11 cellular contexts compared by ENCODE assay signal in the genomic region with DNA sequence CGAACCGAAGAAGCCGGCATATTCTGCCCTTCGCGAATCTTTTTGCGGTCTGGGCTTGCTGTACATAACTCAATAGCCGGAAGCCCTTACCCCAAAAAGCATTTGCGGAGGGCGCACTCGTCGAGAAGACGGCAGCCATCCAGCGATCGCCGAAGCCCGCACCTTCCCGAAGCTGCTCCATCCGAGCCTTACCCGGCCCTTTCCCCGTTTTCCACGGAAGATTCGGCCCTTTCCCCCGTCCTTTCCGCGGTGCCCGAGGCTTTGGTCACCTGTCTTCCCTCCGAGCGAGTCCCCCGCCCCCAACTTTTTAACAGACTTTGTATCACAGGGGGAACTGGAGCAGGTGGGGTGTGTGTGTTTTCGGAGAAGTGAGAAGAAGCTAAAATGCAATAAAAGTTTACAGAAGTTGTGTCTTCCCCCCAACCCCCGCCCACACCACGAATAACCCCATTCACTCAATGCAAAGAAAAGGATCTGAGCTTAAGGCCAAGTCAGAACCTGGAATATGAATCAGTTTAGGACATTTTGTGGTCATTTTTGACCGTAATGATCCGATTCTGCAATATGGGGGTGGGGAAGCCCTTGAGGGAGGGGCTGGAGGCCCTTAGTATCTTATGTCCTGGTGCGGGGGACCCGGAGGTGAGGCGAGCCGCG.
DNase-seq lines count a peak whose midpoint lies in the region; ATAC-seq and TF ChIP-seq lines count a peak whose summit lies in the region.
"Had no signal": no experiment of that assay in that cellular context is flagged by ENCODE, and none has a peak within 500 bp of the region (broad histone marks: within the 10 kb centered on the region; RNA-seq: fewer than 3 reads in every experiment).

No MANE protein-coding gene starts in this region.

- intact Hi-C loops in right lobe of liver (cut with DNase I): no loop called here

- H3K4me3 Mint-ChIP-seq in central memory CD8-positive, alpha-beta T cell: peak overlapping the region; percentile 71
- peak overlapping the region; percentile 67 to 92 (median 84) for H3K4me3 Mint-ChIP-seq in naive thymus-derived CD8-positive, alpha-beta T cell

- peaks cover 5% of the 10 kb centered on the region for H3K36me3 Mint-ChIP-seq in central memory CD8-positive, alpha-beta T cell (ENCODE audit: insufficient read depth)
- H3K36me3 Mint-ChIP-seq in naive thymus-derived CD8-positive, alpha-beta T cell: peaks cover 0 to 5% (median 2%) of the 10 kb centered on the region in 3 donors

- peaks cover 93% of the 10 kb centered on the region for H3K27me3 Mint-ChIP-seq in central memory CD8-positive, alpha-beta T cell
- peaks cover 40 to 91% (median 69%) of the 10 kb centered on the region in 5 donors for H3K27me3 Mint-ChIP-seq in naive thymus-derived CD8-positive, alpha-beta T cell

- H3K4me1 ChIP-seq in HEK293 (ENCODE audit: control insufficient read depth, insufficient read depth, low read length) (peaks cover under 1% of the 10 kb centered on the region; the same call in 1 of the 2 replicates), right lobe of liver (peaks cover 0 to 7% (median 0%) of the 10 kb centered on the region in 4 donors)

- DNase-seq in AG04449 (ENCODE audit: low read depth, low spot score) (no peak), D341Med (ENCODE audit: low spot score) (no peak), NCI-H526 treated with DMSO at 0.1 percent for 48 hours (lab: John Stamatoyannopoulos, UW) (no peak), right lobe of liver (no peak)
- DNase-seq in central memory CD8-positive, alpha-beta T cell (ENCODE audit: low spot score in 2 of 2): no peak
- no peak for DNase-seq in naive thymus-derived CD8-positive, alpha-beta T cell
- DNase-seq: DMS153, T1000 had no signal

- ATAC-seq in central memory CD8-positive, alpha-beta T cell (replicated peaks; ENCODE audit: extremely low read depth, poor library complexity, severe bottlenecking): no peak
- no peak for ATAC-seq in naive thymus-derived CD8-positive, alpha-beta T cell
- no peak for ATAC-seq in right lobe of liver
- no peak for ATAC-seq in GM19351 (IDR thresholded peaks at IDR 0.05; ENCODE audit: unreplicated experiment)

- POLR2A ChIA-PET in AG04449 (lab: Yijun Ruan, JAX): interaction anchor here (0.6 kb wide), 1 partner anchor 145 kb away, joined by 3 read pairs; no protein-coding TSS in a partner anchor
- POLR2A ChIA-PET in HEK293 (lab: Yijun Ruan, JAX): no interaction called here
- POLR2A ChIA-PET in naive thymus-derived CD8-positive, alpha-beta T cell (lab: Charles Lee): no interaction called here

- H3K27ac ChIP-seq in HEK293 (ENCODE audit: extremely low read depth, low read depth, low read length) (no peak overlapping the region), right lobe of liver (no peak overlapping the region)
- H3K27ac ChIP-seq: neutrophil had no signal

- TF ChIP-seq POLR2A in right lobe of liver (IDR thresholded peaks at IDR 0.05): no peak

- H3K27ac Mint-ChIP-seq in central memory CD8-positive, alpha-beta T cell (ENCODE audit: low read depth): no peak overlapping the region
- no peak overlapping the region for H3K27ac Mint-ChIP-seq in naive thymus-derived CD8-positive, alpha-beta T cell

- TF ChIP-seq CTCF in AG04449 (IDR thresholded peaks at IDR 0.05; ENCODE audit: insufficient read depth, low read length, missing control alignments) (no peak), HEK293 (tag by site-specific recombination; IDR thresholded peaks at IDR 0.05) (no peak), right lobe of liver (IDR thresholded peaks at IDR 0.05) (no peak)

- peaks cover 6 to 8% of the 10 kb centered on the region in 2 donors for H3K27me3 ChIP-seq in right lobe of liver

- WGBS in right lobe of liver (ENCODE audit: insufficient coverage, low coverage, low lambda C conversion rate, missing lambda C conversion rate): 2% methylated on average over 26 of the region's 39 CpGs

- H3K4me3 ChIP-seq in AG04449 (ENCODE audit: low read depth, low read length) (peak overlapping the region; percentile 40), HEK293 (ENCODE audit: low read depth, low read length) (peak overlapping the region; percentile 51), right lobe of liver (no peak overlapping the region)

- CTCF ChIA-PET in AG04449 (lab: Yijun Ruan, JAX) (interaction anchor here (1.7 kb wide), 1 partner anchor 14 kb away, joined by 5 read pairs; no protein-coding TSS in a partner anchor), HEK293 (lab: Yijun Ruan, JAX) (interaction anchor here (0.6 to 1.6 kb wide), 2 partner anchors 270 to 296 kb away, joined by 3 read pairs; no protein-coding TSS in a partner anchor)

- no peaks in the 10 kb centered on the region for H3K36me3 ChIP-seq in HEK293 (ENCODE audit: control insufficient read depth in 2 of 2, insufficient read depth in 1 of 2, low read length in 2 of 2)
- H3K36me3 ChIP-seq in right lobe of liver: no peaks in the 10 kb centered on the region
- H3K36me3 ChIP-seq: neutrophil had no signal

- no peaks in the 10 kb centered on the region for H3K9me3 Mint-ChIP-seq in central memory CD8-positive, alpha-beta T cell
- H3K9me3 Mint-ChIP-seq in naive thymus-derived CD8-positive, alpha-beta T cell: peaks cover 0 to 7% (median 0%) of the 10 kb centered on the region in 9 donors

- no peaks in the 10 kb centered on the region for H3K9me3 ChIP-seq in HEK293 (ENCODE audit: control insufficient read depth, insufficient read depth, low read depth, low read length)
- no peaks in the 10 kb centered on the region for H3K9me3 ChIP-seq in right lobe of liver
- H3K9me3 ChIP-seq: neutrophil had no signal

- peaks cover 30% of the 10 kb centered on the region for H3K4me1 Mint-ChIP-seq in central memory CD8-positive, alpha-beta T cell
- H3K4me1 Mint-ChIP-seq in naive thymus-derived CD8-positive, alpha-beta T cell: peaks cover 17 to 49% (median 36%) of the 10 kb centered on the region in 4 donors

TF ChIP-seq in HEK293, 187 proteins besides CTCF, POLR2A, EP300 and RAD21:
- TF ChIP-seq ZNF664 (tag by site-specific recombination; IDR thresholded peaks at IDR 0.05) (no peak), MZF1 (tag by site-specific recombination; IDR thresholded peaks at IDR 0.05; ENCODE audit: borderline replicate concordance) (no peak), HOXD13 (CRISPR knock-in tag; IDR thresholded peaks at IDR 0.05; ENCODE audit: borderline replicate concordance) (no peak), GLIS1 (tag by site-specific recombination; IDR thresholded peaks at IDR 0.05) (no peak)
- TF ChIP-seq, protein P1, sequence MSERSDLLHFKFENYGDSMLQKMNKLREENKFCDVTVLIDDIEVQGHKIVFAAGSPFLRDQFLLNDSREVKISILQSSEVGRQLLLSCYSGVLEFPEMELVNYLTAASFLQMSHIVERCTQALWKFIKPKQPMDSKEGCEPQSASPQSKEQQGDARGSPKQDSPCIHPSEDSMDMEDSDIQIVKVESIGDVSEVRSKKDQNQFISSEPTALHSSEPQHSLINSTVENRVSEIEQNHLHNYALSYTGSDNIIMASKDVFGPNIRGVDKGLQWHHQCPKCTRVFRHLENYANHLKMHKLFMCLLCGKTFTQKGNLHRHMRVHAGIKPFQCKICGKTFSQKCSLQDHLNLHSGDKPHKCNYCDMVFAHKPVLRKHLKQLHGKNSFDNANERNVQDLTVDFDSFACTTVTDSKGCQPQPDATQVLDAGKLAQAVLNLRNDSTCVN (tag by site-specific recombination; optimal IDR thresholded peaks at IDR 0.05): peak; percentile 19
- TF ChIP-seq, protein P2, sequence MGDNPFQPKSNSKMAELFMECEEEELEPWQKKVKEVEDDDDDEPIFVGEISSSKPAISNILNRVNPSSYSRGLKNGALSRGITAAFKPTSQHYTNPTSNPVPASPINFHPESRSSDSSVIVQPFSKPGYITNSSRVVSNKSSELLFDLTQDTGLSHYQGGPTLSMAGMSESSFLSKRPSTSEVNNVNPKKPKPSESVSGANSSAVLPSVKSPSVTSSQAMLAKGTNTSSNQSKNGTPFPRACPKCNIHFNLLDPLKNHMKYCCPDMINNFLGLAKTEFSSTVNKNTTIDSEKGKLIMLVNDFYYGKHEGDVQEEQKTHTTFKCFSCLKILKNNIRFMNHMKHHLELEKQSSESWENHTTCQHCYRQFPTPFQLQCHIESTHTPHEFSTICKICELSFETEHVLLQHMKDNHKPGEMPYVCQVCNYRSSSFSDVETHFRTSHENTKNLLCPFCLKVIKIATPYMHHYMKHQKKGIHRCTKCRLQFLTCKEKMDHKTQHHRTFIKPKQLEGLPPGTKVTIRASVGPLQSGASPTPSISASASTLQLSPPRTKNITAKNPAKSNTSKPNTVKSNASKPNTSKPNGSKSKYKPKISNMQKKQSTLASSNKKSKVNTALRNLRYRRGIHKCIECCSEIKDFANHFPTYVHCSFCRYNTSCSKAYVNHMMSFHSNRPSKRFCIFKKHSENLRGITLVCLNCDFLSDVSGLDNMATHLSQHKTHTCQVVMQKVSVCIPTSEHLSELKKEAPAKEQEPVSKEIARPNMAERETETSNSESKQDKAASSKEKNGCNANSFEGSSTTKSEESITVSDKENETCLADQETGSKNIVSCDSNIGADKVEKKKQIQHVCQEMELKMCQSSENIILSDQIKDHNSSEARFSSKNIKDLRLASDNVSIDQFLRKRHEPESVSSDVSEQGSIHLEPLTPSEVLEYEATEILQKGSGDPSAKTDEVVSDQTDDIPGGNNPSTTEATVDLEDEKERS (tag by site-specific recombination; IDR thresholded peaks at IDR 0.05): no peak

Comparison
In these comparisons a context has a peak if more than half of its experiments do, and no peak if none do; other contexts are left out.
1. H3K4me3 ChIP-seq: peak in AG04449 (single experiment) and HEK293 (single experiment); none in right lobe of liver (0 of 3).